Comparison of ENCODE assay signal across 16 cellular contexts in the genomic region with DNA sequence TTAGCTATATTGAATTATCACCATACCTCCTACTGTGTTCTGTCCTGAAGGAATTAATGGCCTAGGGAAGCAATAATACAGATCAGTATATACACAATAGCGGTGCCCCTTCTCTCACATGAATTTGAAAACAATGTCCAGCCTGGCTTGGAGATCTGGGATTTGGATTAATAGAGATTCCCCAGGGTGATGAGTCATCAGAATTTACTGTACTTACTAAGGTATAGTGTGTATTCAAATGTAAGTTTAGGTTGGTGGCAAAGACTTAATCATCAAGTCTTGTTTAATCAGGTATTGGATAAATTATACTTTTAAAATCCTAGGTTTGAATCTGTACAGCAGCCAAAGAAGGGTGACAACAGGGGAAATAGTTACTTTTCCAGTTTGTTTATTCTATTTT.
DNase-seq lines count a peak whose midpoint lies in the region; ATAC-seq and TF ChIP-seq lines count a peak whose summit lies in the region.
"Had no signal": no experiment of that assay in that cellular context is flagged by ENCODE, and none has a peak within 500 bp of the region (broad histone marks: within the 10 kb centered on the region; RNA-seq: fewer than 3 reads in every experiment).

No MANE protein-coding gene starts in this region.

- ATAC-seq in heart right ventricle (peak in 1 of 8 donors; percentile 2), Right ventricle myocardium inferior (no peak), lower lobe of right lung (peak in 1 of 2 donors; percentile 3)
- ATAC-seq: activated CD8-positive, alpha-beta T cell treated with anti-CD3 and anti-CD28 coated beads, Interleukin-2, amount 10 ng/mL, durations not matched to agents 7 days and 5 days; activated T-helper 17 cell treated with anti-CD3 and anti-CD28 coated beads, Interleukin-2, amount 50 U/mL, for 72 hours; naive thymus-derived CD8-positive, alpha-beta T cell had no signal

- no peaks in the 10 kb centered on the region for H3K36me3 ChIP-seq in heart right ventricle
- H3K36me3 ChIP-seq in lower lobe of right lung: no peaks in the 10 kb centered on the region
- H3K36me3 ChIP-seq in tibial nerve: no peaks in the 10 kb centered on the region
- H3K36me3 ChIP-seq: WERI-Rb-1 had no signal

- WGBS in heart right ventricle, 2 donors: 55% methylated on average over 1 of the region's 1 CpG
- 85 to 91% methylated on average over 1 of the region's 1 CpG for WGBS in tibial nerve, 2 donors

- TF ChIP-seq POLR2A in tibial nerve (IDR thresholded peaks at IDR 0.05): no peak

- H3K9me3 ChIP-seq in heart right ventricle: no peaks in the 10 kb centered on the region
- H3K9me3 ChIP-seq in lower lobe of right lung: no peaks in the 10 kb centered on the region
- no peaks in the 10 kb centered on the region for H3K9me3 ChIP-seq in tibial nerve

- DNase-seq in heart right ventricle (no peak), Right ventricle myocardium inferior (ENCODE audit: missing footprints) (no peak), coronary artery (ENCODE audit: low spot score) (no peak), lower lobe of right lung (no peak), tibial nerve (ENCODE audit: low spot score in 2 of 2) (no peak), activated T-cell treated with anti-CD3 and anti-CD28 coated beads for 4 hours (no peak), mucosa of gallbladder (ENCODE audit: low spot score) (no peak)
- DNase-seq in stimulated activated CD4-positive, alpha-beta T cell treated with anti-CD3 and anti-CD28 coated beads, Interleukin-2, amount 100 ng/mL, for 48 hours: no peak
- DNase-seq: activated CD8-positive, alpha-beta T cell treated with anti-CD3 and anti-CD28 coated beads, Interleukin-2, amount 10 ng/mL, durations not matched to agents 7 days and 5 days; CD4-positive, CD25-positive, alpha-beta regulatory T cell; naive thymus-derived CD8-positive, alpha-beta T cell; NCI-H1930; NCI-H524 treated with DMSO at 0.1 percent for 48 hours; stimulated activated CD8-positive, alpha-beta memory T cell treated with anti-CD3 and anti-CD28 coated beads, Interleukin-4, amount 100 ng/mL, for 48 hours had no signal

- TF ChIP-seq EP300 in tibial nerve (IDR thresholded peaks at IDR 0.05): no peak

- intact Hi-C loops in heart right ventricle (cut with DNase I) (loop anchor here in 3 of 10 donors (5.0 kb wide), 2 partner anchors 41 to 119 kb away; a partner anchor contains a TSS), Right ventricle myocardium inferior (cut with DNase I) (loop anchor here (1.0 to 2.0 kb wide), 3 partner anchors 34 to 122 kb away; a partner anchor contains a TSS), lower lobe of right lung (cut with DNase I) (no loop called here)

- TF ChIP-seq CTCF in heart right ventricle (IDR thresholded peaks at IDR 0.05) (no peak), coronary artery (IDR thresholded peaks at IDR 0.05) (no peak), lower lobe of right lung (IDR thresholded peaks at IDR 0.05) (no peak), tibial nerve (IDR thresholded peaks at IDR 0.05) (no peak)

- H3K27ac ChIP-seq in heart right ventricle: peak overlapping the region; percentile 74 to 92 (median 90)
- peak overlapping the region; percentile 66 to 80 for H3K27ac ChIP-seq in coronary artery
- peak overlapping the region; percentile 80 for H3K27ac ChIP-seq in lower lobe of right lung
- H3K27ac ChIP-seq in tibial nerve: peak overlapping the region in 3 of 4 donors; percentile 50 to 61 (median 59)
- H3K27ac ChIP-seq: WERI-Rb-1 had no signal

- H3K4me3 ChIP-seq in heart right ventricle (peak overlapping the region in 3 of 10 donors; percentile 20 to 26 (median 22)), coronary artery (no peak overlapping the region), lower lobe of right lung (no peak overlapping the region), tibial nerve (no peak overlapping the region)

- H3K4me1 ChIP-seq in heart right ventricle (peaks cover 27 to 73% (median 47%) of the 10 kb centered on the region in 9 donors), lower lobe of right lung (peaks cover 25% of the 10 kb centered on the region), tibial nerve (peaks cover 0 to 28% (median 5%) of the 10 kb centered on the region in 4 donors)

- H3K27me3 ChIP-seq in heart right ventricle (no peaks in the 10 kb centered on the region), lower lobe of right lung (ENCODE audit: low read depth) (no peaks in the 10 kb centered on the region), tibial nerve (no peaks in the 10 kb centered on the region)
